Comparison of ENCODE assay signal across 10 cellular contexts in genomic region chrX:77014655-77015377, GRCh38.
DNase-seq lines count a peak whose midpoint lies in the region; ATAC-seq, FAIRE-seq and TF ChIP-seq lines count a peak whose summit lies in the region.
"Had no signal": no experiment of that assay in that cellular context is flagged by ENCODE, and none has a peak within 500 bp of the region (broad histone marks: within the 10 kb centered on the region; RNA-seq: fewer than 3 reads in every experiment).

No MANE protein-coding gene starts in this region.

- no peak overlapping the region for H3K4me2 ChIP-seq in K562 (ENCODE audit: insufficient read depth, low read length)
- H3K4me2 ChIP-seq in mesendoderm (ENCODE audit: low read length), result no peak overlapping the region

- no peaks in the 10 kb centered on the region for H4K20me1 ChIP-seq in K562 (replicated peaks; ENCODE audit: control insufficient read depth, insufficient read depth, low read length)

- WGBS in K562 (ENCODE audit: insufficient coverage, low coverage, missing lambda C conversion rate), result 0% methylated on average over 8 of the region's 8 CpGs
- no CpG with 5 or more reads among the region's 8 CpGs for WGBS in mesendoderm (ENCODE audit: extremely low coverage, insufficient coverage, low lambda C conversion rate)

- H3K9me1 ChIP-seq in K562 (ENCODE audit: control insufficient read depth, insufficient read depth, low read length), result no peaks in the 10 kb centered on the region

- no peaks in the 10 kb centered on the region for H3K79me2 ChIP-seq in K562 (ENCODE audit: control insufficient read depth, insufficient read depth, low read length)
- no peaks in the 10 kb centered on the region for H3K79me2 ChIP-seq in mesendoderm (ENCODE audit: control insufficient read depth, insufficient read depth, low read length)

- H3K4me3 ChIP-seq in K562 (no peak overlapping the region), mesendoderm (ENCODE audit: low read length) (no peak overlapping the region)
- H3K4me3 ChIP-seq: body of pancreas had no signal

- H4K8ac ChIP-seq in mesendoderm (ENCODE audit: low read depth, low read length), result no peak overlapping the region

- POLR2A ChIA-PET in K562 (lab: Yijun Ruan, JAX), result no interaction called here

- no peaks in the 10 kb centered on the region for H3K9me3 ChIP-seq in K562 (replicated peaks; ENCODE audit: control insufficient read depth, insufficient read depth, low read depth, low read length)
- H3K9me3 ChIP-seq: body of pancreas had no signal

- no peak overlapping the region for H3K18ac ChIP-seq in mesendoderm (ENCODE audit: low read length)

- H3K4ac ChIP-seq in mesendoderm (ENCODE audit: low read depth, low read length), result no peak overlapping the region

- no peak for FAIRE-seq in K562 (lab: Jason Lieb, UNC)

- H3K27ac ChIP-seq in K562 (ENCODE audit: extremely low read depth, low read depth, low read length) (no peak overlapping the region), mesendoderm (ENCODE audit: low read depth, low read length) (peak overlapping the region; percentile 12)
- H3K27ac ChIP-seq: body of pancreas, RWPE1 had no signal

- DNase-seq in ELF-1 (ENCODE audit: low read depth, low spot score) (peak; percentile 82), NCI-H2171 treated with DMSO at 0.1 percent for 48 hours (lab: John Stamatoyannopoulos, UW) (peak; percentile 77), K562 (ENCODE audit: extremely low read depth in 1 of 4, low spot score in 3 of 4) (peak in 2 of 4 experiments; percentile 1 to 7), mesendoderm (peak; percentile 92), mesenteric fat pad (ENCODE audit: low spot score) (no peak), sciatic nerve (ENCODE audit: low spot score) (no peak)
- no peak for DNase-seq in stimulated activated naive CD4-positive, alpha-beta T cell treated with Interleukin-2 at 50 U/mL for 16 hours (lab: John Stamatoyannopoulos, UW)

- no peak for TF ChIP-seq RAD21 in K562 (CRISPR knock-in tag; conservative IDR thresholded peaks at IDR 0.05 in 1 of 2, IDR thresholded peaks at IDR 0.05 in 1 of 2)

- no peak overlapping the region for H3K23ac ChIP-seq in mesendoderm (ENCODE audit: low read length)

- no peak for TF ChIP-seq EP300 in K562 (IDR thresholded peaks at IDR 0.05; ENCODE audit: low read length)

- H3K36me3 ChIP-seq in K562 (ENCODE audit: control insufficient read depth, insufficient read depth, low read length) (no peaks in the 10 kb centered on the region), mesendoderm (ENCODE audit: control insufficient read depth, insufficient read depth, low read length) (no peaks in the 10 kb centered on the region)

- TF ChIP-seq POLR2A in K562 (conservative IDR thresholded peaks at IDR 0.05), result no peak

- H3K79me1 ChIP-seq in mesendoderm (ENCODE audit: low read length), result no peaks in the 10 kb centered on the region

- no peak overlapping the region for H2BK15ac ChIP-seq in mesendoderm (replicated peaks; ENCODE audit: low read depth)

- no peak overlapping the region for H3K9ac ChIP-seq in K562 (ENCODE audit: insufficient read depth in 1 of 2, low read depth in 2 of 2, low read length in 2 of 2)
- H3K9ac ChIP-seq in mesendoderm (ENCODE audit: low read length), result no peak overlapping the region

- H3K4me1 ChIP-seq in K562 (replicated peaks in 1 of 2; ENCODE audit: control insufficient read depth in 2 of 2, insufficient read depth in 2 of 2, low read length in 2 of 2) (no peaks in the 10 kb centered on the region), mesendoderm (ENCODE audit: control insufficient read depth, low read depth, low read length) (no peaks in the 10 kb centered on the region)
- H3K4me1 ChIP-seq: body of pancreas had no signal

- in situ Hi-C loops in K562 (cut with MboI), result no loop called here

- no peak for TF ChIP-seq CTCF in K562 (IDR thresholded peaks at IDR 0.05 in 2 of 3, conservative IDR thresholded peaks at IDR 0.05 in 1 of 3; ENCODE audit: insufficient read depth in 2 of 3, low read depth in 1 of 3, low read length in 3 of 3)

- H3K27me3 ChIP-seq in K562 (ENCODE audit: control insufficient read depth in 2 of 2, insufficient read depth in 2 of 2, low read length in 2 of 2), result no peaks in the 10 kb centered on the region
- no peaks in the 10 kb centered on the region for H3K27me3 ChIP-seq in mesendoderm (ENCODE audit: insufficient read depth, low read length, poor library complexity)
- H3K27me3 ChIP-seq: body of pancreas had no signal

- no peak overlapping the region for H3K56ac ChIP-seq in mesendoderm (ENCODE audit: low read length)

- no peak for ATAC-seq in K562
- ATAC-seq in GM18868 (IDR thresholded peaks at IDR 0.05; ENCODE audit: unreplicated experiment), result no peak
- ATAC-seq in sciatic nerve, result no peak
- ATAC-seq: body of pancreas had no signal

- no peak overlapping the region for H2BK5ac ChIP-seq in mesendoderm (ENCODE audit: low read length)

- no peak overlapping the region for H2BK120ac ChIP-seq in mesendoderm (ENCODE audit: low read depth, low read length)

- H2AK5ac ChIP-seq in mesendoderm (ENCODE audit: low read length), result no peak overlapping the region

- intact Hi-C loops in K562 (cut with micrococcal nuclease), result no loop called here
- intact Hi-C loops in sciatic nerve (cut with DNase I), result no loop called here

- CTCF ChIA-PET in K562 (lab: Yijun Ruan, JAX; ENCODE audit: low intra/inter-chr PET ratio), result no interaction called here

- no peak overlapping the region for H2AFZ ChIP-seq in K562 (ENCODE audit: low read depth, low read length)

- no TSS peak for BruUV-seq in K562 (replicated peaks; lab: Mats Ljungman, UMichigan)

- no peak overlapping the region for H4K5ac ChIP-seq in mesendoderm (ENCODE audit: low read length)

TF ChIP-seq in K562, 482 proteins besides CTCF, POLR2A, EP300 and RAD21:
- TF ChIP-seq RFX1 (IDR thresholded peaks at IDR 0.05) (peak; percentile 82), MBD1 (CRISPR knock-in tag; IDR thresholded peaks at IDR 0.05) (no peak)
- TF ChIP-seq, protein P1, sequence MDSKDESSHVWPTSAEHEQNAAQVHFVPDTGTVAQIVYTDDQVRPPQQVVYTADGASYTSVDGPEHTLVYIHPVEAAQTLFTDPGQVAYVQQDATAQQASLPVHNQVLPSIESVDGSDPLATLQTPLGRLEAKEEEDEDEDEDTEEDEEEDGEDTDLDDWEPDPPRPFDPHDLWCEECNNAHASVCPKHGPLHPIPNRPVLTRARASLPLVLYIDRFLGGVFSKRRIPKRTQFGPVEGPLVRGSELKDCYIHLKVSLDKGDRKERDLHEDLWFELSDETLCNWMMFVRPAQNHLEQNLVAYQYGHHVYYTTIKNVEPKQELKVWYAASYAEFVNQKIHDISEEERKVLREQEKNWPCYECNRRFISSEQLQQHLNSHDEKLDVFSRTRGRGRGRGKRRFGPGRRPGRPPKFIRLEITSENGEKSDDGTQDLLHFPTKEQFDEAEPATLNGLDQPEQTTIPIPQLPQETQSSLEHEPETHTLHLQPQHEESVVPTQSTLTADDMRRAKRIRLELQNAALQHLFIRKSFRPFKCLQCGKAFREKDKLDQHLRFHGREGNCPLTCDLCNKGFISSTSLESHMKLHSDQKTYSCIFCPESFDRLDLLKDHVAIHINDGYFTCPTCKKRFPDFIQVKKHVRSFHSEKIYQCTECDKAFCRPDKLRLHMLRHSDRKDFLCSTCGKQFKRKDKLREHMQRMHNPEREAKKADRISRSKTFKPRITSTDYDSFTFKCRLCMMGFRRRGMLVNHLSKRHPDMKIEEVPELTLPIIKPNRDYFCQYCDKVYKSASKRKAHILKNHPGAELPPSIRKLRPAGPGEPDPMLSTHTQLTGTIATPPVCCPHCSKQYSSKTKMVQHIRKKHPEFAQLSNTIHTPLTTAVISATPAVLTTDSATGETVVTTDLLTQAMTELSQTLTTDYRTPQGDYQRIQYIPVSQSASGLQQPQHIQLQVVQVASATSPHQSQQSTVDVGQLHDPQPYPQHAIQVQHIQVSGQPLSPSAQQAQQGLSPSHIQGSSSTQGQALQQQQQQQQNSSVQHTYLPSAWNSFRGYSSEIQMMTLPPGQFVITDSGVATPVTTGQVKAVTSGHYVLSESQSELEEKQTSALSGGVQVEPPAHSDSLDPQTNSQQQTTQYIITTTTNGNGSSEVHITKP (IDR thresholded peaks at IDR 0.05; ENCODE audit: partially characterized antibody), result peak; percentile 90
- TF ChIP-seq, protein P2, sequence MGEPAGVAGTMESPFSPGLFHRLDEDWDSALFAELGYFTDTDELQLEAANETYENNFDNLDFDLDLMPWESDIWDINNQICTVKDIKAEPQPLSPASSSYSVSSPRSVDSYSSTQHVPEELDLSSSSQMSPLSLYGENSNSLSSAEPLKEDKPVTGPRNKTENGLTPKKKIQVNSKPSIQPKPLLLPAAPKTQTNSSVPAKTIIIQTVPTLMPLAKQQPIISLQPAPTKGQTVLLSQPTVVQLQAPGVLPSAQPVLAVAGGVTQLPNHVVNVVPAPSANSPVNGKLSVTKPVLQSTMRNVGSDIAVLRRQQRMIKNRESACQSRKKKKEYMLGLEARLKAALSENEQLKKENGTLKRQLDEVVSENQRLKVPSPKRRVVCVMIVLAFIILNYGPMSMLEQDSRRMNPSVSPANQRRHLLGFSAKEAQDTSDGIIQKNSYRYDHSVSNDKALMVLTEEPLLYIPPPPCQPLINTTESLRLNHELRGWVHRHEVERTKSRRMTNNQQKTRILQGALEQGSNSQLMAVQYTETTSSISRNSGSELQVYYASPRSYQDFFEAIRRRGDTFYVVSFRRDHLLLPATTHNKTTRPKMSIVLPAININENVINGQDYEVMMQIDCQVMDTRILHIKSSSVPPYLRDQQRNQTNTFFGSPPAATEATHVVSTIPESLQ (CRISPR knock-in tag; IDR thresholded peaks at IDR 0.05), result no peak

Comparison
In these comparisons a context has a peak if more than half of its experiments do, and no peak if none do; other contexts are left out.
1. DNase-seq: peak in ELF-1 (single experiment), NCI-H2171 treated with DMSO at 0.1 percent for 48 hours (single experiment) and mesendoderm (single experiment); none in stimulated activated naive CD4-positive, alpha-beta T cell treated with Interleukin-2 at 50 U/mL for 16 hours (single experiment), mesenteric fat pad (single experiment) and sciatic nerve (single experiment).